Comparison of ENCODE assay signal across 21 cellular contexts in the genomic region with DNA sequence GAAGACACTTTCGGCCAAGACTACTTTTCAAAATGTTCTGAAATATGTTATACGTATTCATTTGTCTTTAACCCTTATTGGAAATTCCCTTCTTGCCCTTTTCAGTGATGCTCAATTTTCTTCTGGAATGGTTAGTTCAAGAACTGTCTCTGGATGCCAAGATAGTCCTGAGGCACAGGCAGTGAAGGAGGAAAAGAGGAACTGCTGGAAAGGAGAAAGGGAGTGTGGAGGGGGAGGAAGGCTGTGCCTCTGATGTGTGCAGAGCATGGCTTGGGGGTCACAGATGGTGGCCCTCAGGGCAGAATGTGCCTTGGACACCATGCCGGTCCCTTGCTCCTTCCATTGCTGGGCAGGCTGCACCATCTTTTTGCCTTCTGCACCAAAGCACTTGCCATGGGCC.
DNase-seq lines count a peak whose midpoint lies in the region; ATAC-seq, FAIRE-seq and TF ChIP-seq lines count a peak whose summit lies in the region.
"Had no signal": no experiment of that assay in that cellular context is flagged by ENCODE, and none has a peak within 500 bp of the region (broad histone marks: within the 10 kb centered on the region; RNA-seq: fewer than 3 reads in every experiment).

No MANE protein-coding gene starts in this region.

- H3K27ac Mint-ChIP-seq in activated T-helper 1 cell treated with anti-CD3 and anti-CD28 coated beads, Interleukin-12 subunit alpha, Interleukin-12 subunit beta, Interleukin-2, Interleukin-4 antibody, amounts not matched to agents 30 ng/mL and 10 ng/mL and 1 ng/mL, durations not matched to agents 14 hours and 24 hours and 36 hours: no peak overlapping the region
- H3K27ac Mint-ChIP-seq: CD4-positive, CD25-positive, alpha-beta regulatory T cell; HFFc6; IgD-negative memory B cell had no signal

- TF ChIP-seq RAD21 in K562 (CRISPR knock-in tag; conservative IDR thresholded peaks at IDR 0.05 in 1 of 2, IDR thresholded peaks at IDR 0.05 in 1 of 2): no peak

- no peak for TF ChIP-seq CTCF in K562 (IDR thresholded peaks at IDR 0.05 in 2 of 3, conservative IDR thresholded peaks at IDR 0.05 in 1 of 3; ENCODE audit: insufficient read depth in 2 of 3, low read depth in 1 of 3, low read length in 3 of 3)

- intact Hi-C loops in K562 (cut with micrococcal nuclease) (no loop called here), sciatic nerve (cut with DNase I) (no loop called here)
- intact Hi-C loops in activated T-helper 1 cell treated with anti-CD3 and anti-CD28 coated beads, Interleukin-12 subunit alpha, Interleukin-12 subunit beta, Interleukin-2, Interleukin-4 antibody, amounts not matched to agents 30 ng/mL and 10 ng/mL and 1 ng/mL, durations not matched to agents 14 hours and 24 hours and 36 hours (cut with micrococcal nuclease): no loop called here

- H3K36me3 ChIP-seq in K562 (ENCODE audit: control insufficient read depth, insufficient read depth, low read length): no peaks in the 10 kb centered on the region
- H3K36me3 ChIP-seq: BE2C had no signal

- no peaks in the 10 kb centered on the region for H3K79me2 ChIP-seq in K562 (ENCODE audit: control insufficient read depth, insufficient read depth, low read length)

- POLR2A ChIA-PET in K562 (lab: Yijun Ruan, JAX): no interaction called here

- no TSS peak for BruUV-seq in K562 (replicated peaks; lab: Mats Ljungman, UMichigan)

- no peaks in the 10 kb centered on the region for H3K9me3 Mint-ChIP-seq in activated T-helper 1 cell treated with anti-CD3 and anti-CD28 coated beads, Interleukin-12 subunit alpha, Interleukin-12 subunit beta, Interleukin-2, Interleukin-4 antibody, amounts not matched to agents 30 ng/mL and 10 ng/mL and 1 ng/mL, durations not matched to agents 14 hours and 24 hours and 36 hours
- H3K9me3 Mint-ChIP-seq: CD8-positive, alpha-beta memory T cell; HFFc6 had no signal

- H3K4me1 ChIP-seq in K562 (replicated peaks in 1 of 2; ENCODE audit: control insufficient read depth in 2 of 2, insufficient read depth in 2 of 2, low read length in 2 of 2): no peaks in the 10 kb centered on the region
- H3K4me1 ChIP-seq: BE2C, Caco-2 had no signal

- no peaks in the 10 kb centered on the region for H4K20me1 ChIP-seq in K562 (replicated peaks; ENCODE audit: control insufficient read depth, insufficient read depth, low read length)

- no peaks in the 10 kb centered on the region for H3K4me1 Mint-ChIP-seq in activated T-helper 1 cell treated with anti-CD3 and anti-CD28 coated beads, Interleukin-12 subunit alpha, Interleukin-12 subunit beta, Interleukin-2, Interleukin-4 antibody, amounts not matched to agents 30 ng/mL and 10 ng/mL and 1 ng/mL, durations not matched to agents 14 hours and 24 hours and 36 hours (ENCODE audit: low read depth)
- H3K4me1 Mint-ChIP-seq: CD8-positive, alpha-beta memory T cell had no signal

- DNase-seq in Kasumi-1 (lab: John Stamatoyannopoulos, UW): peak; percentile 7 to 9
- peak; percentile 16 for DNase-seq in OCI-M1 (lab: John Stamatoyannopoulos, UW)
- no peak for DNase-seq in K562 (ENCODE audit: extremely low read depth in 1 of 4, low spot score in 3 of 4)
- no peak for DNase-seq in pons (ENCODE audit: low spot score)
- DNase-seq in activated T-helper 1 cell treated with anti-CD3 and anti-CD28 coated beads, Interleukin-12 subunit alpha, Interleukin-12 subunit beta, Interleukin-2, Interleukin-4 antibody, amounts not matched to agents 30 ng/mL and 10 ng/mL and 1 ng/mL, durations not matched to agents 14 hours and 24 hours and 36 hours (ENCODE audit: low spot score): no peak
- DNase-seq in sciatic nerve (ENCODE audit: low spot score): no peak
- DNase-seq: ACHN; BE2C; C1 segment of cervical spinal cord; Caco-2; CD4-positive, CD25-positive, alpha-beta regulatory T cell; CD8-positive, alpha-beta memory T cell; GOT3; H7; HFFc6 had no signal

- no peak for TF ChIP-seq POLR2A in K562 (conservative IDR thresholded peaks at IDR 0.05)

- no peaks in the 10 kb centered on the region for H3K27me3 ChIP-seq in K562 (ENCODE audit: control insufficient read depth in 2 of 2, insufficient read depth in 2 of 2, low read length in 2 of 2)
- H3K27me3 ChIP-seq: BE2C had no signal

- no peak overlapping the region for H3K27ac ChIP-seq in K562 (ENCODE audit: extremely low read depth, low read depth, low read length)

- 73% methylated on average over 3 of the region's 3 CpGs for WGBS in K562 (ENCODE audit: insufficient coverage, low coverage, missing lambda C conversion rate)

- H3K4me3 Mint-ChIP-seq in activated T-helper 1 cell treated with anti-CD3 and anti-CD28 coated beads, Interleukin-12 subunit alpha, Interleukin-12 subunit beta, Interleukin-2, Interleukin-4 antibody, amounts not matched to agents 30 ng/mL and 10 ng/mL and 1 ng/mL, durations not matched to agents 14 hours and 24 hours and 36 hours: no peak overlapping the region
- H3K4me3 Mint-ChIP-seq: CD4-positive, CD25-positive, alpha-beta regulatory T cell; CD8-positive, alpha-beta memory T cell; HFFc6; IgD-negative memory B cell had no signal

- no peaks in the 10 kb centered on the region for H3K9me3 ChIP-seq in K562 (replicated peaks; ENCODE audit: control insufficient read depth, insufficient read depth, low read depth, low read length)
- H3K9me3 ChIP-seq: BE2C, Caco-2 had no signal

- no peak for TF ChIP-seq EP300 in K562 (IDR thresholded peaks at IDR 0.05; ENCODE audit: low read length)

- H3K4me2 ChIP-seq in K562 (ENCODE audit: insufficient read depth, low read length): no peak overlapping the region

- no peak overlapping the region for H3K9ac ChIP-seq in K562 (ENCODE audit: insufficient read depth in 1 of 2, low read depth in 2 of 2, low read length in 2 of 2)

- H3K36me3 Mint-ChIP-seq in activated T-helper 1 cell treated with anti-CD3 and anti-CD28 coated beads, Interleukin-12 subunit alpha, Interleukin-12 subunit beta, Interleukin-2, Interleukin-4 antibody, amounts not matched to agents 30 ng/mL and 10 ng/mL and 1 ng/mL, durations not matched to agents 14 hours and 24 hours and 36 hours (ENCODE audit: low read depth): peaks cover 29% of the 10 kb centered on the region

- no peak overlapping the region for H3K4me3 ChIP-seq in K562

- H2AFZ ChIP-seq in K562 (ENCODE audit: low read depth, low read length): no peak overlapping the region

- no peak for FAIRE-seq in K562 (lab: Jason Lieb, UNC)
- FAIRE-seq: A204.1, D721Med, G401.6, HepG2 had no signal

- no peaks in the 10 kb centered on the region for H3K27me3 Mint-ChIP-seq in activated T-helper 1 cell treated with anti-CD3 and anti-CD28 coated beads, Interleukin-12 subunit alpha, Interleukin-12 subunit beta, Interleukin-2, Interleukin-4 antibody, amounts not matched to agents 30 ng/mL and 10 ng/mL and 1 ng/mL, durations not matched to agents 14 hours and 24 hours and 36 hours (ENCODE audit: insufficient read depth)
- H3K27me3 Mint-ChIP-seq: CD4-positive, CD25-positive, alpha-beta regulatory T cell; CD8-positive, alpha-beta memory T cell; IgD-negative memory B cell had no signal

- in situ Hi-C loops in K562 (cut with MboI): no loop called here

- H3K9me1 ChIP-seq in K562 (ENCODE audit: control insufficient read depth, insufficient read depth, low read length): no peaks in the 10 kb centered on the region

- no peak for ATAC-seq in K562
- no peak for ATAC-seq in sciatic nerve
- ATAC-seq: HCT116, HepG2 had no signal

- CTCF ChIA-PET in K562 (lab: Yijun Ruan, JAX; ENCODE audit: low intra/inter-chr PET ratio): no interaction called here

TF ChIP-seq in K562, 482 proteins besides CTCF, POLR2A, EP300 and RAD21:
- TF ChIP-seq SMAD2 (IDR thresholded peaks at IDR 0.05; ENCODE audit: low read depth, low read length) (no peak), NR2C1 (IDR thresholded peaks at IDR 0.05) (no peak), NR2C1 (tag; IDR thresholded peaks at IDR 0.05) (no peak), BHLHE40 (IDR thresholded peaks at IDR 0.05; ENCODE audit: low read length) (no peak), FOXM1 (IDR thresholded peaks at IDR 0.05; ENCODE audit: low read depth) (no peak), FOXM1 (CRISPR knock-in tag; IDR thresholded peaks at IDR 0.05; ENCODE audit: low read depth) (no peak), RBM34 (IDR thresholded peaks at IDR 0.05; ENCODE audit: borderline replicate concordance, insufficient read depth, low read length) (no peak), SPI1 (IDR thresholded peaks at IDR 0.05; ENCODE audit: borderline replicate concordance, low read depth, low read length) (peak; percentile 87; the same call in 1 of the 2 replicates)

Comparison
In these comparisons a context has a peak if more than half of its experiments do, and no peak if none do; other contexts are left out.
1. DNase-seq: peak in Kasumi-1 (2 of 2) and OCI-M1 (single experiment); none in K562 (0 of 4), pons (single experiment), activated T-helper 1 cell treated with anti-CD3 and anti-CD28 coated beads, Interleukin-12 subunit alpha, Interleukin-12 subunit beta, Interleukin-2, Interleukin-4 antibody, amounts not matched to agents 30 ng/mL and 10 ng/mL and 1 ng/mL, durations not matched to agents 14 hours and 24 hours and 36 hours (single experiment) and sciatic nerve (single experiment).